Comparison of ENCODE assay signal across 11 cellular contexts in genomic region chr14:49581961-49582210, GRCh38. TPM values are rescaled to one million over a fixed set of nuclear protein-coding genes. Genes with fewer than 3 reads are reported as not detected.
DNase-seq lines count a peak whose midpoint lies in the region; ATAC-seq and TF ChIP-seq lines count a peak whose summit lies in the region.
"Had no signal": no experiment of that assay in that cellular context is flagged by ENCODE, and none has a peak within 500 bp of the region (broad histone marks: within the 10 kb centered on the region; RNA-seq: fewer than 3 reads in every experiment).

No MANE protein-coding gene starts in this region.

- H3K27ac ChIP-seq in 22Rv1: peak overlapping the region; percentile 24

- H3K27me3 Mint-ChIP-seq in activated T-cell treated with anti-CD3 and anti-CD28 coated beads, Interleukin-2, amount 50 U/mL, for 72 hours (ENCODE audit: low read depth): no peaks in the 10 kb centered on the region
- H3K27me3 Mint-ChIP-seq in glutamatergic neuron (ENCODE audit: unreplicated experiment): peaks cover 15% of the 10 kb centered on the region

- no peak for ATAC-seq in activated T-cell treated with anti-CD3 and anti-CD28 coated beads, Interleukin-2, amount 50 U/mL, for 72 hours (replicated peaks in 1 of 2)
- ATAC-seq: activated CD4-positive, CD25-positive, alpha-beta regulatory T cell treated with anti-CD3 and anti-CD28 coated beads, Interleukin-2, amount 50 U/mL, for 24 hours had no signal

- no peaks in the 10 kb centered on the region for H3K9me3 Mint-ChIP-seq in activated T-cell treated with anti-CD3 and anti-CD28 coated beads, Interleukin-2, amount 50 U/mL, for 72 hours
- H3K9me3 Mint-ChIP-seq in glutamatergic neuron (ENCODE audit: unreplicated experiment): peaks cover 18% of the 10 kb centered on the region
- H3K9me3 Mint-ChIP-seq: nephron had no signal

- peak overlapping the region in 1 of 2 donors; percentile 38 for H3K4me3 Mint-ChIP-seq in activated T-cell treated with anti-CD3 and anti-CD28 coated beads, Interleukin-2, amount 50 U/mL, for 72 hours
- H3K4me3 Mint-ChIP-seq in glutamatergic neuron (ENCODE audit: unreplicated experiment): no peak overlapping the region

- H3K36me3 Mint-ChIP-seq in activated T-cell treated with anti-CD3 and anti-CD28 coated beads, Interleukin-2, amount 50 U/mL, for 72 hours (ENCODE audit: insufficient read depth in 2 of 2): peaks cover 19 to 51% of the 10 kb centered on the region in 2 donors
- peaks cover 6% of the 10 kb centered on the region for H3K36me3 Mint-ChIP-seq in glutamatergic neuron (ENCODE audit: unreplicated experiment)

- no peak for DNase-seq in activated T-cell treated with anti-CD3 and anti-CD28 coated beads, Interleukin-2, amount 50 U/mL, for 72 hours
- DNase-seq in stimulated activated CD4-positive, alpha-beta T cell treated with anti-CD3 and anti-CD28 coated beads, Interleukin-4, amount 100 ng/mL, for 4 hours: no peak
- DNase-seq in glutamatergic neuron (no peak), HPDE6-E6E7 (ENCODE audit: extremely low spot score) (no peak)
- DNase-seq: cortex of kidney, NCI-H1417, NCI-H69 had no signal

- H3K4me1 Mint-ChIP-seq in activated T-cell treated with anti-CD3 and anti-CD28 coated beads, Interleukin-2, amount 50 U/mL, for 72 hours (ENCODE audit: low read depth): peaks cover 77% of the 10 kb centered on the region
- H3K4me1 Mint-ChIP-seq in glutamatergic neuron (ENCODE audit: low read depth, unreplicated experiment): peaks cover 3% of the 10 kb centered on the region

- TF ChIP-seq POLR2A in GM15510 (IDR thresholded peaks at IDR 0.05; ENCODE audit: borderline replicate concordance, extremely low read depth, insufficient read length): peak; percentile 28

- H3K27ac Mint-ChIP-seq in activated T-cell treated with anti-CD3 and anti-CD28 coated beads, Interleukin-2, amount 50 U/mL, for 72 hours: peak overlapping the region; percentile 11
- H3K27ac Mint-ChIP-seq in glutamatergic neuron (ENCODE audit: unreplicated experiment): no peak overlapping the region

- TF ChIP-seq CTCF in 22Rv1 (IDR thresholded peaks at IDR 0.05) (no peak), glutamatergic neuron (IDR thresholded peaks at IDR 0.05; ENCODE audit: partially characterized antibody, unreplicated experiment) (no peak)

RNA-seq across cellular contexts. Expression of gene RPS29, which starts 4.3 kb away (rescaled TPM):
- total RNA-seq in activated T-cell treated with anti-CD3 and anti-CD28 coated beads, Interleukin-2, amount 50 U/mL, for 72 hours: 1,000 to 10,000 TPM; 2,081 to 2,628 TPM
- total RNA-seq in glutamatergic neuron (ENCODE audit: unreplicated experiment): 635 TPM

RNA-seq across cellular contexts. Expression of gene LRR1, which starts 16.9 kb away (rescaled TPM):
- total RNA-seq in activated T-cell treated with anti-CD3 and anti-CD28 coated beads, Interleukin-2, amount 50 U/mL, for 72 hours: 10 to 100 TPM; 44.1 to 53.1 TPM
- 8.0 TPM for total RNA-seq in glutamatergic neuron (ENCODE audit: unreplicated experiment)

RNA-seq across cellular contexts. Expression of gene RPL36AL, which starts 38.5 kb away (rescaled TPM):
- total RNA-seq in activated T-cell treated with anti-CD3 and anti-CD28 coated beads, Interleukin-2, amount 50 U/mL, for 72 hours: 100 to 1,000 TPM; 217 to 225 TPM
- 94.2 TPM for total RNA-seq in glutamatergic neuron (ENCODE audit: unreplicated experiment)

RNA-seq across cellular contexts. Expression of gene MGAT2, which starts 38.7 kb away (rescaled TPM):
- 10 to 100 TPM; 41.6 to 52.7 TPM for total RNA-seq in activated T-cell treated with anti-CD3 and anti-CD28 coated beads, Interleukin-2, amount 50 U/mL, for 72 hours
- total RNA-seq in glutamatergic neuron (ENCODE audit: unreplicated experiment): 20.6 TPM

RNA-seq across cellular contexts. Expression of gene DNAAF2, which starts 53.2 kb away (rescaled TPM):
- 1 to 10 TPM; 6.0 to 6.6 TPM for total RNA-seq in activated T-cell treated with anti-CD3 and anti-CD28 coated beads, Interleukin-2, amount 50 U/mL, for 72 hours
- 19.1 TPM for total RNA-seq in glutamatergic neuron (ENCODE audit: unreplicated experiment)
